ENCODE assay signal across 18 cellular contexts in the genomic region with DNA sequence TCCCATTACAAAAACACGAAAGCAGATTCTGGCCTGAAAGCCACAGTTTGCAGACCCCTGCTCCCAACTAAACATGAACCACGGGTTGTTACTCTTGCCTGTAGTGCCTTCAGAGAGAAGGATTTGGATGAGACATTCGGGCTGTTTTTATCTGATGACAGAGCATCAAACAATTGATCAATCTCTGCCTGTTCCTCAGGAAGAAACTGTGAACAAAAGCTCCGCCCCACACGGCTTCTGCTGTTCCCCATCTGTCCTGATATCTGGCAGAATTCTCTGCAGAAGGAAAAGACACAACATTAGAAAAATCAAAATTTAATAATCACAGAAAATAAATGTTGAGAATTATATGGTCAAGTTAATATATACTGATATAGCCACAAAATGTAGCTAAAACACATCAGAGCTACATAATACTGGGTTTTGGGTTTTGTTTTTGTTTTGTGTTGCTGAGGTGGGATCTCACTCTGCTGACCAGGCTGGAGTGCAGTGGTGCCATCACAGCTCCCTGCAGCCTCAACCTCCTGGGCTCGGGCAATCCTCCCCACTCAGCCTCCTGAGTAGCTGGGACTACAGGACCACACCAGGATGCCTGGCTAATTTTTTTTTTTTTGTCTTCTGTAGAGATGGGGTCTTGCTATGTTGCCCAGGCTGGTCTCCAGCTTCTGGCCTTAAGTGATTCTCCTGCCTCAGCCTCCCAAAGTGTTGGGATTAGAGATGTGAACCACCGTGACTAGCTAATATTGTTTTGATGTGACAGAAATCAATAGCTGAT. TPM values are rescaled to one million over a fixed set of nuclear protein-coding genes. Genes with fewer than 3 reads are reported as not detected.
DNase-seq lines count a peak whose midpoint lies in the region; ATAC-seq and TF ChIP-seq lines count a peak whose summit lies in the region.
"Had no signal": no experiment of that assay in that cellular context is flagged by ENCODE, and none has a peak within 500 bp of the region (broad histone marks: within the 10 kb centered on the region; RNA-seq: fewer than 3 reads in every experiment).

No MANE protein-coding gene starts in this region.

- H3K36me3 Mint-ChIP-seq in activated T-cell treated with anti-CD3 and anti-CD28 coated beads, Interleukin-2, amount 50 U/mL, for 24 hours (ENCODE audit: low read depth) = peaks cover 44% of the 10 kb centered on the region
- H3K36me3 Mint-ChIP-seq in endodermal cell (ENCODE audit: low read depth) = peaks cover 64% of the 10 kb centered on the region

- in situ Hi-C loops in GM23248 (cut with MboI) = no loop called here

- H4K20me1 ChIP-seq in osteoblast (ENCODE audit: insufficient read depth, low read length) = peaks cover 14% of the 10 kb centered on the region
- no peaks in the 10 kb centered on the region for H4K20me1 ChIP-seq in GM23248 (ENCODE audit: insufficient read depth)

- H3K79me2 ChIP-seq in osteoblast (ENCODE audit: insufficient read depth, low read length) (peaks cover 40% of the 10 kb centered on the region), GM23248 (ENCODE audit: insufficient read depth) (peaks cover 84% of the 10 kb centered on the region)

- no peak overlapping the region for H3K27ac ChIP-seq in endodermal cell (ENCODE audit: low read depth, low read length)
- no peak overlapping the region for H3K27ac ChIP-seq in osteoblast (ENCODE audit: low read depth, low read length)
- no peak overlapping the region for H3K27ac ChIP-seq in GM23248
- no peak overlapping the region for H3K27ac ChIP-seq in lower lobe of right lung
- H3K27ac ChIP-seq: C4-2B had no signal

- H3K27me3 ChIP-seq in endodermal cell (ENCODE audit: control insufficient read depth, insufficient read depth, low read length, poor library complexity, severe bottlenecking) (no peaks in the 10 kb centered on the region), osteoblast (ENCODE audit: insufficient read depth, low read length) (no peaks in the 10 kb centered on the region), GM23248 (replicated peaks; ENCODE audit: insufficient read depth) (no peaks in the 10 kb centered on the region), lower lobe of right lung (ENCODE audit: low read depth) (no peaks in the 10 kb centered on the region)

- ATAC-seq in lower lobe of right lung = no peak
- ATAC-seq: HCT116 had no signal

- H3K4me3 ChIP-seq in endodermal cell (ENCODE audit: low read length) = no peak overlapping the region
- no peak overlapping the region for H3K4me3 ChIP-seq in osteoblast (ENCODE audit: insufficient read depth, low read length)
- H3K4me3 ChIP-seq in GM23248 = no peak overlapping the region
- H3K4me3 ChIP-seq in lower lobe of right lung = no peak overlapping the region

- no peak overlapping the region for H3K27ac Mint-ChIP-seq in activated T-cell treated with anti-CD3 and anti-CD28 coated beads, Interleukin-2, amount 50 U/mL, for 24 hours
- H3K27ac Mint-ChIP-seq in endodermal cell = no peak overlapping the region

- no peaks in the 10 kb centered on the region for H3K27me3 Mint-ChIP-seq in activated T-cell treated with anti-CD3 and anti-CD28 coated beads, Interleukin-2, amount 50 U/mL, for 24 hours
- H3K27me3 Mint-ChIP-seq in endodermal cell (ENCODE audit: insufficient read depth) = no peaks in the 10 kb centered on the region
- H3K27me3 Mint-ChIP-seq: CD8-positive, alpha-beta memory T cell had no signal

- H3F3A ChIP-seq in GM23248 (ENCODE audit: insufficient read depth) = peaks cover 10% of the 10 kb centered on the region

- peaks cover 3% of the 10 kb centered on the region for H3K9me3 Mint-ChIP-seq in activated T-cell treated with anti-CD3 and anti-CD28 coated beads, Interleukin-2, amount 50 U/mL, for 24 hours
- H3K9me3 Mint-ChIP-seq in endodermal cell = peaks cover 20% of the 10 kb centered on the region

- no peaks in the 10 kb centered on the region for H3K9me2 ChIP-seq in GM23248 (ENCODE audit: insufficient read depth)

- H2AFZ ChIP-seq in osteoblast (ENCODE audit: low read length) (no peak overlapping the region), GM23248 (no peak overlapping the region)

- TF ChIP-seq CTCF in endodermal cell (conservative IDR thresholded peaks at IDR 0.05) (no peak), osteoblast (IDR thresholded peaks at IDR 0.05; ENCODE audit: extremely low read depth, low read depth, low read length) (no peak), lower lobe of right lung (IDR thresholded peaks at IDR 0.05) (no peak)

- H3K4me1 ChIP-seq in endodermal cell (ENCODE audit: control insufficient read depth, insufficient read depth, low read length) = no peaks in the 10 kb centered on the region
- peaks cover 15% of the 10 kb centered on the region for H3K4me1 ChIP-seq in osteoblast (ENCODE audit: insufficient read depth, low read length)
- H3K4me1 ChIP-seq in GM23248 (ENCODE audit: insufficient read depth) = peaks cover 23% of the 10 kb centered on the region
- H3K4me1 ChIP-seq in lower lobe of right lung = no peaks in the 10 kb centered on the region

- H3K36me3 ChIP-seq in endodermal cell (ENCODE audit: control insufficient read depth, insufficient read depth, low read length) (peaks cover 37% of the 10 kb centered on the region), osteoblast (ENCODE audit: insufficient read depth, low read length) (peaks cover 80% of the 10 kb centered on the region), GM23248 (ENCODE audit: low read depth) (peaks cover 62% of the 10 kb centered on the region), lower lobe of right lung (peaks cover 45% of the 10 kb centered on the region)

- intact Hi-C loops in lower lobe of right lung (cut with DNase I) = no loop called here

- 90 to 93% methylated on average over 3 to 7 of the region's 7 CpGs for WGBS in endodermal cell (ENCODE audit: insufficient coverage in 1 of 2, insufficient read length in 1 of 2), 2 experiments
- 76 to 83% methylated on average over 7 of the region's 7 CpGs for WGBS in GM23248 (ENCODE audit: low coverage in 1 of 2, low lambda C conversion rate in 2 of 2, missing lambda C conversion rate in 2 of 2), 2 experiments

- peaks cover 19% of the 10 kb centered on the region for H3K9me3 ChIP-seq in endodermal cell (ENCODE audit: control insufficient read depth, low read length)
- H3K9me3 ChIP-seq in osteoblast (ENCODE audit: low read depth, low read length) = no peaks in the 10 kb centered on the region
- H3K9me3 ChIP-seq in GM23248 (ENCODE audit: low read depth) = no peaks in the 10 kb centered on the region
- no peaks in the 10 kb centered on the region for H3K9me3 ChIP-seq in lower lobe of right lung

- H3K4me1 Mint-ChIP-seq in activated T-cell treated with anti-CD3 and anti-CD28 coated beads, Interleukin-2, amount 50 U/mL, for 24 hours (ENCODE audit: low read depth) = peaks cover 1% of the 10 kb centered on the region
- H3K4me1 Mint-ChIP-seq in endodermal cell = no peaks in the 10 kb centered on the region

- H3K4me3 Mint-ChIP-seq in activated T-cell treated with anti-CD3 and anti-CD28 coated beads, Interleukin-2, amount 50 U/mL, for 24 hours = no peak overlapping the region
- no peak overlapping the region for H3K4me3 Mint-ChIP-seq in endodermal cell
- H3K4me3 Mint-ChIP-seq: CD8-positive, alpha-beta memory T cell had no signal

- no peak overlapping the region for H3K9ac ChIP-seq in endodermal cell (ENCODE audit: extremely low read depth, low read length, poor library complexity, severe bottlenecking)
- no peak overlapping the region for H3K9ac ChIP-seq in GM23248

- H3K4me2 ChIP-seq in osteoblast (ENCODE audit: insufficient read depth, low read length) = no peak overlapping the region
- no peak overlapping the region for H3K4me2 ChIP-seq in GM23248 (ENCODE audit: unreplicated experiment)

- peak; percentile 7 for DNase-seq in activated T-cell treated with anti-CD3 and anti-CD28 coated beads, Interleukin-2, amount 50 U/mL, for 24 hours
- DNase-seq in activated T-cell treated with anti-CD3 and anti-CD28 coated beads for 4 hours = no peak
- DNase-seq in endodermal cell = peak; percentile 7
- peak; percentile 54 for DNase-seq in osteoblast (ENCODE audit: insufficient read length, low spot score, missing footprints)
- DNase-seq in GM23248 = no peak
- DNase-seq in lower lobe of right lung = no peak
- DNase-seq in COLO668 (lab: John Stamatoyannopoulos, UW; ENCODE audit: unreplicated experiment) = no peak
- DNase-seq: CD8-positive, alpha-beta memory T cell; GDM1; GOT3; IMR-90; NCI-H1694; NCI-H2081; NCI-H2171 treated with DMSO at 0.1 percent for 48 hours; NCI-H524 treated with DMSO at 0.1 percent for 48 hours; SHP77 had no signal

RNA-seq across cellular contexts. Expression of a gene that starts 6.4 kb away (rescaled TPM):
- total RNA-seq in endodermal cell (10 to 100 TPM; 30.3 to 34.9 TPM), osteoblast (24.2 and 27.7 TPM in 2 replicates), lower lobe of right lung (13.0 TPM)
- polyA plus RNA-seq in endodermal cell (2013, experiment 1 of 2) = 16.1 TPM
- 12.1 TPM for polyA plus RNA-seq in endodermal cell (2013, experiment 2 of 2)
- total RNA-seq in GM23248 (2014; rRNA removed; shearing (Covaris generic)) = 45.6 and 57.5 TPM in 2 replicates
- polyA plus RNA-seq in GM23248 (2016; fragmentation: Nextera tagmentation; extraction: Ambion mirVana) = 62.0 and 62.7 TPM in 2 replicates

Comparison
In these comparisons a context has a peak if more than half of its experiments do, and no peak if none do; other contexts are left out.
1. DNase-seq: peak in activated T-cell treated with anti-CD3 and anti-CD28 coated beads, Interleukin-2, amount 50 U/mL, for 24 hours (single experiment), endodermal cell (single experiment) and osteoblast (single experiment); none in activated T-cell treated with anti-CD3 and anti-CD28 coated beads for 4 hours (single experiment), GM23248 (single experiment), lower lobe of right lung (single experiment) and COLO668 (single experiment).